ENCODE assay signal across 1 cellular context in the genomic region with DNA sequence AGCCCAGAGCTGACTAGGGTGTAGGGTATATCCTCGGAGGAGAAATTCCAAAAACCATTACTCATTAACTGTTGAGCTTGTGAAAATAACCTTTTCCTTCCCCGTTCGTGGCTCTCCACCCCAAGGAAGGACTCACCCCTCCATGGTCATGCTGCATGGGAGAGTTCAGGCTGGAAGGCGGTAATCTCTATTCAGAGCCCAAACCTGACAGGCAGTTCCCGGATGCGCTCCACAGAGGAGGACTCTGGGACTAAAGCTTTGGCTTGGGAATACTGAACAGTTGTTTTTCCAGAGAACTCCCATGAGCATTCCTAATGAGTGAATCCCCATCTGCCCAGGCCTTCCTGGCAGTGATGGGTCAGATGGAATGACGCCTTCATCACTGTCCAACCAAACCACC.
TF ChIP-seq lines count a peak whose summit lies in the region.

No MANE protein-coding gene starts in this region.

TF ChIP-seq in IMR-90, 13 proteins besides CTCF, POLR2A, EP300 and RAD21 (continued from another document):
- TF ChIP-seq, protein P1, sequence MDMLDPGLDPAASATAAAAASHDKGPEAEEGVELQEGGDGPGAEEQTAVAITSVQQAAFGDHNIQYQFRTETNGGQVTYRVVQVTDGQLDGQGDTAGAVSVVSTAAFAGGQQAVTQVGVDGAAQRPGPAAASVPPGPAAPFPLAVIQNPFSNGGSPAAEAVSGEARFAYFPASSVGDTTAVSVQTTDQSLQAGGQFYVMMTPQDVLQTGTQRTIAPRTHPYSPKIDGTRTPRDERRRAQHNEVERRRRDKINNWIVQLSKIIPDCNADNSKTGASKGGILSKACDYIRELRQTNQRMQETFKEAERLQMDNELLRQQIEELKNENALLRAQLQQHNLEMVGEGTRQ (IDR thresholded peaks at IDR 0.05; ENCODE audit: low read depth, low read length) = no peak
- TF ChIP-seq, protein P2, sequence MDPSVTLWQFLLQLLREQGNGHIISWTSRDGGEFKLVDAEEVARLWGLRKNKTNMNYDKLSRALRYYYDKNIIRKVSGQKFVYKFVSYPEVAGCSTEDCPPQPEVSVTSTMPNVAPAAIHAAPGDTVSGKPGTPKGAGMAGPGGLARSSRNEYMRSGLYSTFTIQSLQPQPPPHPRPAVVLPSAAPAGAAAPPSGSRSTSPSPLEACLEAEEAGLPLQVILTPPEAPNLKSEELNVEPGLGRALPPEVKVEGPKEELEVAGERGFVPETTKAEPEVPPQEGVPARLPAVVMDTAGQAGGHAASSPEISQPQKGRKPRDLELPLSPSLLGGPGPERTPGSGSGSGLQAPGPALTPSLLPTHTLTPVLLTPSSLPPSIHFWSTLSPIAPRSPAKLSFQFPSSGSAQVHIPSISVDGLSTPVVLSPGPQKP (IDR thresholded peaks at IDR 0.05; ENCODE audit: borderline replicate concordance, low read depth, low read length) = no peak
- TF ChIP-seq CEBPB (IDR thresholded peaks at IDR 0.05; ENCODE audit: low read depth, low read length) (no peak), BHLHE40 (IDR thresholded peaks at IDR 0.05; ENCODE audit: low read depth, low read length) (no peak), FOS (IDR thresholded peaks at IDR 0.05; ENCODE audit: low read depth, low read length) (no peak)
